ENCODE assay signal across 16 cellular contexts in the genomic region with DNA sequence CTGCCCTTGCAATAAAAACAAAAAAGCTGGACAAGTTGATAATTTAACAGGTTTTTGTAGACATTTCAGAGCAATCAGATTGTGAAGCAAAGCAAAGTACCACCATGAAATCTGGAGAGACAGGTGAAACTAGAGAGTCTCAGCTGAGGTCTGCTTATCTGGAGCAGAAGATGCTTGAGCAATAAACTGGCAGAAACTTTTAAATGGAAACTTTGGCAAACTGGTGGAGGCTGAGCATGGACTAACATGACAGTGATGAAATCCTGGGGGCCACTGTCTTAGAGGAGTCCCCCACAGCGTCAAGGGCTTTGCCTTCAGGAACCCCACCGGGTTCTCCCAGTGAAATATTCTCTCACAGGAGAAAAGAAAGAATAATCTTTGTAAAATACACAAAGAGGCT.
DNase-seq lines count a peak whose midpoint lies in the region; ATAC-seq and TF ChIP-seq lines count a peak whose summit lies in the region.
"Had no signal": no experiment of that assay in that cellular context is flagged by ENCODE, and none has a peak within 500 bp of the region (broad histone marks: within the 10 kb centered on the region; RNA-seq: fewer than 3 reads in every experiment).

No MANE protein-coding gene starts in this region.

- no peak for ATAC-seq in activated T-cell treated with anti-CD3 and anti-CD28 coated beads, Interleukin-2, amount 50 U/mL, for 72 hours (replicated peaks in 1 of 2)
- no peak for ATAC-seq in activated T-cell treated with anti-CD3 and anti-CD28 coated beads, Interleukin-2, amount 50 U/mL, for 4 hours
- ATAC-seq in WTC11: peak; percentile 65
- peak; percentile 86 for ATAC-seq in left lobe of liver
- ATAC-seq in stimulated activated naive B cell treated with anti-CD40 and anti-IgM and Interleukin-4, amounts not matched to agents 10 μg/mL and 1 μg/mL and 100 μg/mL, for 72 hours (replicated peaks): no peak
- ATAC-seq: HCT116 had no signal

- no peaks in the 10 kb centered on the region for H3K27me3 Mint-ChIP-seq in activated T-cell treated with anti-CD3 and anti-CD28 coated beads, Interleukin-2, amount 50 U/mL, for 72 hours (ENCODE audit: low read depth)
- no peaks in the 10 kb centered on the region for H3K27me3 Mint-ChIP-seq in activated T-cell treated with anti-CD3 and anti-CD28 coated beads, Interleukin-2, amount 50 U/mL, for 4 hours (ENCODE audit: low read depth)
- no peaks in the 10 kb centered on the region for H3K27me3 Mint-ChIP-seq in WTC11 (ENCODE audit: low read depth)
- no peaks in the 10 kb centered on the region for H3K27me3 Mint-ChIP-seq in stimulated activated naive B cell treated with anti-CD40 and anti-IgM and Interleukin-4, amounts not matched to agents 10 μg/mL and 1 μg/mL and 100 μg/mL, for 72 hours
- H3K27me3 Mint-ChIP-seq: IgD-negative memory B cell had no signal

- no peak for DNase-seq in activated T-cell treated with anti-CD3 and anti-CD28 coated beads, Interleukin-2, amount 50 U/mL, for 72 hours
- no peak for DNase-seq in activated T-cell treated with anti-CD3 and anti-CD28 coated beads, Interleukin-2, amount 50 U/mL, for 4 hours
- DNase-seq in WTC11 (ENCODE audit: low spot score) (no peak), left lobe of liver (ENCODE audit: low spot score) (peak; percentile 44), posterior cingulate gyrus (no peak), NCI-H82 (lab: John Stamatoyannopoulos, UW) (no peak)
- DNase-seq in effector memory CD4-positive, alpha-beta T cell: no peak
- no peak for DNase-seq in stimulated activated naive B cell treated with anti-CD40 and anti-IgM and Interleukin-4, amounts not matched to agents 10 μg/mL and 1 μg/mL and 100 μg/mL, for 72 hours
- DNase-seq: AML-193, DMS53, GF-D8 had no signal

- H3K4me3 ChIP-seq in effector memory CD4-positive, alpha-beta T cell (ENCODE audit: insufficient read depth, low read depth, low read length, poor library complexity, severe bottlenecking): no peak overlapping the region
- H3K4me3 ChIP-seq: BLaER1 had no signal

- peaks cover 0 to 2% of the 10 kb centered on the region in 2 donors for H3K9me3 Mint-ChIP-seq in activated T-cell treated with anti-CD3 and anti-CD28 coated beads, Interleukin-2, amount 50 U/mL, for 72 hours
- peaks cover 4% of the 10 kb centered on the region for H3K9me3 Mint-ChIP-seq in activated T-cell treated with anti-CD3 and anti-CD28 coated beads, Interleukin-2, amount 50 U/mL, for 4 hours
- H3K9me3 Mint-ChIP-seq in WTC11: no peaks in the 10 kb centered on the region
- H3K9me3 Mint-ChIP-seq in stimulated activated naive B cell treated with anti-CD40 and anti-IgM and Interleukin-4, amounts not matched to agents 10 μg/mL and 1 μg/mL and 100 μg/mL, for 72 hours: no peaks in the 10 kb centered on the region

- no peaks in the 10 kb centered on the region for H3K27me3 ChIP-seq in effector memory CD4-positive, alpha-beta T cell (replicated peaks; ENCODE audit: control insufficient read depth, insufficient read depth, low read length, poor library complexity, severe bottlenecking)
- H3K27me3 ChIP-seq: BLaER1 had no signal

- no peak overlapping the region for H3K27ac ChIP-seq in effector memory CD4-positive, alpha-beta T cell (ENCODE audit: insufficient read depth, low read length, poor library complexity, severe bottlenecking)
- H3K27ac ChIP-seq: 22Rv1, BLaER1, HL-60 had no signal

- peak overlapping the region; percentile 73 for H3K27ac Mint-ChIP-seq in activated T-cell treated with anti-CD3 and anti-CD28 coated beads, Interleukin-2, amount 50 U/mL, for 72 hours
- H3K27ac Mint-ChIP-seq in WTC11: no peak overlapping the region
- H3K27ac Mint-ChIP-seq in stimulated activated naive B cell treated with anti-CD40 and anti-IgM and Interleukin-4, amounts not matched to agents 10 μg/mL and 1 μg/mL and 100 μg/mL, for 72 hours: no peak overlapping the region
- H3K27ac Mint-ChIP-seq: IgD-negative memory B cell had no signal

- CTCF ChIA-PET in WTC11 (lab: Charles Lee): no interaction called here

- H3K9me3 ChIP-seq in effector memory CD4-positive, alpha-beta T cell (ENCODE audit: control insufficient read depth, low read length): no peaks in the 10 kb centered on the region
- H3K9me3 ChIP-seq: BLaER1 had no signal

- no peaks in the 10 kb centered on the region for H3K36me3 Mint-ChIP-seq in activated T-cell treated with anti-CD3 and anti-CD28 coated beads, Interleukin-2, amount 50 U/mL, for 72 hours (ENCODE audit: insufficient read depth in 2 of 2)
- H3K36me3 Mint-ChIP-seq in activated T-cell treated with anti-CD3 and anti-CD28 coated beads, Interleukin-2, amount 50 U/mL, for 4 hours (ENCODE audit: insufficient read depth): peaks cover 1% of the 10 kb centered on the region
- no peaks in the 10 kb centered on the region for H3K36me3 Mint-ChIP-seq in WTC11
- H3K36me3 Mint-ChIP-seq in stimulated activated naive B cell treated with anti-CD40 and anti-IgM and Interleukin-4, amounts not matched to agents 10 μg/mL and 1 μg/mL and 100 μg/mL, for 72 hours: no peaks in the 10 kb centered on the region
- H3K36me3 Mint-ChIP-seq: IgD-negative memory B cell had no signal

- no peaks in the 10 kb centered on the region for H3K4me1 ChIP-seq in effector memory CD4-positive, alpha-beta T cell (ENCODE audit: control insufficient read depth, insufficient read depth, low read length, poor library complexity, severe bottlenecking)
- H3K4me1 ChIP-seq: BLaER1 had no signal

- H3K4me1 Mint-ChIP-seq in activated T-cell treated with anti-CD3 and anti-CD28 coated beads, Interleukin-2, amount 50 U/mL, for 72 hours (ENCODE audit: low read depth): peaks cover 15% of the 10 kb centered on the region
- peaks cover 13% of the 10 kb centered on the region for H3K4me1 Mint-ChIP-seq in activated T-cell treated with anti-CD3 and anti-CD28 coated beads, Interleukin-2, amount 50 U/mL, for 4 hours (ENCODE audit: low read depth)
- peaks cover 16% of the 10 kb centered on the region for H3K4me1 Mint-ChIP-seq in WTC11
- no peaks in the 10 kb centered on the region for H3K4me1 Mint-ChIP-seq in stimulated activated naive B cell treated with anti-CD40 and anti-IgM and Interleukin-4, amounts not matched to agents 10 μg/mL and 1 μg/mL and 100 μg/mL, for 72 hours
- H3K4me1 Mint-ChIP-seq: IgD-negative memory B cell had no signal

- intact Hi-C loops in posterior cingulate gyrus (cut with DNase I): no loop called here

- no peak overlapping the region for H3K4me3 Mint-ChIP-seq in activated T-cell treated with anti-CD3 and anti-CD28 coated beads, Interleukin-2, amount 50 U/mL, for 72 hours
- H3K4me3 Mint-ChIP-seq in activated T-cell treated with anti-CD3 and anti-CD28 coated beads, Interleukin-2, amount 50 U/mL, for 4 hours: no peak overlapping the region
- H3K4me3 Mint-ChIP-seq in WTC11: no peak overlapping the region
- H3K4me3 Mint-ChIP-seq in stimulated activated naive B cell treated with anti-CD40 and anti-IgM and Interleukin-4, amounts not matched to agents 10 μg/mL and 1 μg/mL and 100 μg/mL, for 72 hours: no peak overlapping the region
- H3K4me3 Mint-ChIP-seq: IgD-negative memory B cell had no signal

- no peaks in the 10 kb centered on the region for H3K36me3 ChIP-seq in effector memory CD4-positive, alpha-beta T cell (ENCODE audit: control insufficient read depth, insufficient read depth, low read length)
- H3K36me3 ChIP-seq: BLaER1 had no signal

- POLR2A ChIA-PET in WTC11 (lab: Charles Lee): interaction anchor here (0.5 kb wide), 1 partner anchor 23 kb away, joined by 3 read pairs; no protein-coding TSS in a partner anchor

- TF ChIP-seq CTCF in WTC11 (IDR thresholded peaks at IDR 0.05): no peak

TF ChIP-seq in WTC11, 78 proteins besides CTCF, POLR2A, EP300 and RAD21 (continues in another document):
- TF ChIP-seq, protein P1, sequence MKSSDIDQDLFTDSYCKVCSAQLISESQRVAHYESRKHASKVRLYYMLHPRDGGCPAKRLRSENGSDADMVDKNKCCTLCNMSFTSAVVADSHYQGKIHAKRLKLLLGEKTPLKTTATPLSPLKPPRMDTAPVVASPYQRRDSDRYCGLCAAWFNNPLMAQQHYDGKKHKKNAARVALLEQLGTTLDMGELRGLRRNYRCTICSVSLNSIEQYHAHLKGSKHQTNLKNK (CRISPR knock-in tag; IDR thresholded peaks at IDR 0.05): no peak
- TF ChIP-seq, protein P2, sequence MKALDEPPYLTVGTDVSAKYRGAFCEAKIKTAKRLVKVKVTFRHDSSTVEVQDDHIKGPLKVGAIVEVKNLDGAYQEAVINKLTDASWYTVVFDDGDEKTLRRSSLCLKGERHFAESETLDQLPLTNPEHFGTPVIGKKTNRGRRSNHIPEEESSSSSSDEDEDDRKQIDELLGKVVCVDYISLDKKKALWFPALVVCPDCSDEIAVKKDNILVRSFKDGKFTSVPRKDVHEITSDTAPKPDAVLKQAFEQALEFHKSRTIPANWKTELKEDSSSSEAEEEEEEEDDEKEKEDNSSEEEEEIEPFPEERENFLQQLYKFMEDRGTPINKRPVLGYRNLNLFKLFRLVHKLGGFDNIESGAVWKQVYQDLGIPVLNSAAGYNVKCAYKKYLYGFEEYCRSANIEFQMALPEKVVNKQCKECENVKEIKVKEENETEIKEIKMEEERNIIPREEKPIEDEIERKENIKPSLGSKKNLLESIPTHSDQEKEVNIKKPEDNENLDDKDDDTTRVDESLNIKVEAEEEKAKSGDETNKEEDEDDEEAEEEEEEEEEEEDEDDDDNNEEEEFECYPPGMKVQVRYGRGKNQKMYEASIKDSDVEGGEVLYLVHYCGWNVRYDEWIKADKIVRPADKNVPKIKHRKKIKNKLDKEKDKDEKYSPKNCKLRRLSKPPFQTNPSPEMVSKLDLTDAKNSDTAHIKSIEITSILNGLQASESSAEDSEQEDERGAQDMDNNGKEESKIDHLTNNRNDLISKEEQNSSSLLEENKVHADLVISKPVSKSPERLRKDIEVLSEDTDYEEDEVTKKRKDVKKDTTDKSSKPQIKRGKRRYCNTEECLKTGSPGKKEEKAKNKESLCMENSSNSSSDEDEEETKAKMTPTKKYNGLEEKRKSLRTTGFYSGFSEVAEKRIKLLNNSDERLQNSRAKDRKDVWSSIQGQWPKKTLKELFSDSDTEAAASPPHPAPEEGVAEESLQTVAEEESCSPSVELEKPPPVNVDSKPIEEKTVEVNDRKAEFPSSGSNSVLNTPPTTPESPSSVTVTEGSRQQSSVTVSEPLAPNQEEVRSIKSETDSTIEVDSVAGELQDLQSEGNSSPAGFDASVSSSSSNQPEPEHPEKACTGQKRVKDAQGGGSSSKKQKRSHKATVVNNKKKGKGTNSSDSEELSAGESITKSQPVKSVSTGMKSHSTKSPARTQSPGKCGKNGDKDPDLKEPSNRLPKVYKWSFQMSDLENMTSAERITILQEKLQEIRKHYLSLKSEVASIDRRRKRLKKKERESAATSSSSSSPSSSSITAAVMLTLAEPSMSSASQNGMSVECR (CRISPR knock-in tag; IDR thresholded peaks at IDR 0.05; ENCODE audit: borderline replicate concordance): no peak
- TF ChIP-seq GABPB1 (CRISPR knock-in tag; IDR thresholded peaks at IDR 0.05): no peak
- TF ChIP-seq ZNF317 (CRISPR knock-in tag; IDR thresholded peaks at IDR 0.05; ENCODE audit: borderline replicate concordance, low read depth): no peak
- TF ChIP-seq GRHL2 (CRISPR knock-in tag; IDR thresholded peaks at IDR 0.05; ENCODE audit: insufficient replicate concordance, severe bottlenecking): no peak

Comparison
In these comparisons a context has a peak if more than half of its experiments do, and no peak if none do; other contexts are left out.
1. ATAC-seq: peak in WTC11 (single experiment) and left lobe of liver (single experiment); none in activated T-cell treated with anti-CD3 and anti-CD28 coated beads, Interleukin-2, amount 50 U/mL, for 72 hours (0 of 2), activated T-cell treated with anti-CD3 and anti-CD28 coated beads, Interleukin-2, amount 50 U/mL, for 4 hours (0 of 2) and stimulated activated naive B cell treated with anti-CD40 and anti-IgM and Interleukin-4, amounts not matched to agents 10 μg/mL and 1 μg/mL and 100 μg/mL, for 72 hours (0 of 2).